Comparison of ENCODE assay signal across 12 cellular contexts in genomic region chr15:76163429-76164020, GRCh38.
DNase-seq lines count a peak whose midpoint lies in the region; ATAC-seq and TF ChIP-seq lines count a peak whose summit lies in the region.
"Had no signal": no experiment of that assay in that cellular context is flagged by ENCODE, and none has a peak within 500 bp of the region (broad histone marks: within the 10 kb centered on the region; RNA-seq: fewer than 3 reads in every experiment).

No MANE protein-coding gene starts in this region.

- H3K27me3 ChIP-seq in heart left ventricle = no peaks in the 10 kb centered on the region
- no peaks in the 10 kb centered on the region for H3K27me3 ChIP-seq in psoas muscle (ENCODE audit: insufficient read depth in 3 of 3, low read length in 2 of 3)

- H3K4me1 ChIP-seq in heart left ventricle = peaks cover 0 to 37% (median 13%) of the 10 kb centered on the region in 12 donors
- peaks cover 22% of the 10 kb centered on the region for H3K4me1 ChIP-seq in psoas muscle

- CTCF ChIA-PET in RWPE1 (lab: Yijun Ruan, JAX) = interaction anchor here (0.6 to 1.1 kb wide), 3 partner anchors 15 to 46 kb away, joined by 4 to 7 read pairs (median 4); no protein-coding TSS in a partner anchor

- no peaks in the 10 kb centered on the region for H3K36me3 ChIP-seq in heart left ventricle
- H3K36me3 ChIP-seq in psoas muscle (ENCODE audit: insufficient read depth in 1 of 2, low read depth in 1 of 2) = no peaks in the 10 kb centered on the region

- DNase-seq in G401 (ENCODE audit: low spot score) (peak; percentile 78), RWPE1 (ENCODE audit: low spot score) (no peak), heart left ventricle (peak; percentile 52 to 85 (median 81)), psoas muscle (peak; percentile 92 to 97), DMS79 treated with DMSO at 0.1 percent for 48 hours (lab: John Stamatoyannopoulos, UW) (no peak), NCI-H1048 (lab: John Stamatoyannopoulos, UW) (no peak)
- DNase-seq: activated gamma-delta T cell, DND-41, NCI-H187 had no signal

- ATAC-seq in heart left ventricle = peak; percentile 32 to 84 (median 79)
- peak; percentile 93 to 96 (median 95) for ATAC-seq in psoas muscle
- ATAC-seq in HG02763 (IDR thresholded peaks at IDR 0.05; ENCODE audit: unreplicated experiment) = no peak
- no peak for ATAC-seq in HG02885 (IDR thresholded peaks at IDR 0.05; ENCODE audit: poor library complexity, unreplicated experiment)

- H3K9me3 ChIP-seq in heart left ventricle (no peaks in the 10 kb centered on the region), psoas muscle (no peaks in the 10 kb centered on the region)

- TF ChIP-seq POLR2A in heart left ventricle (IDR thresholded peaks at IDR 0.05) = no peak

- H3K27ac ChIP-seq in RWPE1 (peak overlapping the region; percentile 85), heart left ventricle (peak overlapping the region in 9 of 12 donors; percentile 22 to 69 (median 46)), psoas muscle (peak overlapping the region; percentile 79)
- H3K27ac ChIP-seq: epithelial cell of prostate had no signal

- TF ChIP-seq CTCF in RWPE1 (conservative IDR thresholded peaks at IDR 0.05; ENCODE audit: low read depth) = no peak
- no peak for TF ChIP-seq CTCF in heart left ventricle (IDR thresholded peaks at IDR 0.05)
- TF ChIP-seq CTCF in psoas muscle (IDR thresholded peaks at IDR 0.05) = no peak

- POLR2A ChIA-PET in RWPE1 (lab: Yijun Ruan, JAX; ENCODE audit: low non-redundant PET) = no interaction called here

- intact Hi-C loops in heart left ventricle (cut with DNase I) (no loop called here), psoas muscle (cut with DNase I) (loop anchor here in 1 of 2 donors (1.0 kb wide), 1 partner anchor 14 kb away; no protein-coding TSS in a partner anchor)

- WGBS in heart left ventricle, 4 donors = 62 to 79% (median 65%) methylated on average over 14 of the region's 14 CpGs
- WGBS in psoas muscle, 3 donors = 21 to 37% (median 30%) methylated on average over 14 of the region's 14 CpGs

- H3K4me3 ChIP-seq in heart left ventricle (no peak overlapping the region), psoas muscle (no peak overlapping the region)

- in situ Hi-C loops in G401 (cut with HindIII; ENCODE audit: low sequenced_read_pairs) = no loop called here

Comparison
In these comparisons a context has a peak if more than half of its experiments do, and no peak if none do; other contexts are left out.
1. DNase-seq: peak in G401 (single experiment), heart left ventricle (5 of 5) and psoas muscle (2 of 2); none in RWPE1 (single experiment), DMS79 treated with DMSO at 0.1 percent for 48 hours (single experiment) and NCI-H1048 (single experiment).
2. ATAC-seq: peak in heart left ventricle (4 of 4) and psoas muscle (4 of 4); none in HG02763 (single experiment) and HG02885 (single experiment).
3. Peak in every context shown above with its lines, with median percentiles within 50 percentile points of each other: H3K27ac ChIP-seq.